In the genomic region with DNA sequence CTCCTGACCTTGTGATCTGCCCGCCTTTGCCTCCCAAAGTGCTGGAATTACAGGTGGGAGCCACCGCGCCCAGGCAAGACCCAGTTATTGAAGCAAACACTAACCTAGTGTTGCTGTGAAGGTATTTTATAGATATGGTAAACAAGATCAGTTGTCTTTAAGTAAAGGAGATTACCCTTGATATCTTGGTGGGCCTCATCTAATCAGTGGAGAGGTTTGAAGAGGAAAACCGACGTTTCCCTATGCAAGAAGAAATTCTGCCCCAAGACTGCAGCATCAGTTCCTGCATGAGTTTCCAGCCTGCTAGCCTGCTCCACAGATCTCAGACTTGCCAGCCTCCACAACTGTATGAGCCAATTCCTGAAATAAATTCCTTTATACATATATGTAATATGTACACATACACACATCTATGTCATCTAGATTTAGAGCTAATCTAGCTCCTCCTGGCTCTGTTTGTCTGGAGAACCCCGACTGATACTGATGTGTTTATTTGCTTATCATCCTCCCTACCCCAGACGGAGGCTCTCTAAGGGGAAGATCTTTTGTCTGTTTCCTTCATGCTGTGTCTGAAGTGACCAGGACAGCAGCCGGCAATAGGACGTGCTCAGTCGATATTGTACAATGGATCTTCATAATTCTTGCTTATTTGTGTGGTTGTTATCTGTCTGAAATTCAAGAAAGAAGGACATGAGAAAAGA, we compare ENCODE assay signal across 13 cellular contexts.
DNase-seq lines count a peak whose midpoint lies in the region; ATAC-seq, FAIRE-seq and TF ChIP-seq lines count a peak whose summit lies in the region.
"Had no signal": no experiment of that assay in that cellular context is flagged by ENCODE, and none has a peak within 500 bp of the region (broad histone marks: within the 10 kb centered on the region; RNA-seq: fewer than 3 reads in every experiment).

No MANE protein-coding gene starts in this region.

- no peaks in the 10 kb centered on the region for H3K9me3 Mint-ChIP-seq in naive thymus-derived CD4-positive, alpha-beta T cell

- peaks cover 0 to 38% (median 0%) of the 10 kb centered on the region in 5 donors for H3K27me3 Mint-ChIP-seq in naive thymus-derived CD4-positive, alpha-beta T cell

- peak overlapping the region; percentile 3; the same call in 1 of the 2 replicates for H2AFZ ChIP-seq in GM12878 (ENCODE audit: control insufficient read depth, low read depth, low read length)
- H2AFZ ChIP-seq: PC-9 had no signal

- RAD21 ChIA-PET in GM12878 (lab: Charles Lee; ENCODE audit: unreplicated experiment) = interaction anchor here (0.5 to 1.3 kb wide), 5 partner anchors 14 to 250 kb away, joined by 3 to 4 read pairs (median 4); no protein-coding TSS in a partner anchor

- no peaks in the 10 kb centered on the region for H3K9me3 ChIP-seq in BLaER1 treated with 17β-estradiol and CSF1 and Interleukin-3, amounts not matched to agents 10 nM and 100 nM (replicated peaks in 1 of 11)
- H3K9me3 ChIP-seq in GM12878 (replicated peaks; ENCODE audit: control insufficient read depth, insufficient read depth, low read length) (no peaks in the 10 kb centered on the region), Peyer's patch (no peaks in the 10 kb centered on the region)
- H3K9me3 ChIP-seq in naive thymus-derived CD4-positive, alpha-beta T cell (ENCODE audit: control insufficient read depth in 2 of 3, low read length in 3 of 3) = no peaks in the 10 kb centered on the region
- H3K9me3 ChIP-seq: thyroid gland had no signal

- peak; percentile 75 for FAIRE-seq in GM12878 (lab: Jason Lieb, UNC)
- FAIRE-seq: small intestine had no signal

- no peaks in the 10 kb centered on the region for H3K79me2 ChIP-seq in GM12878 (ENCODE audit: control insufficient read depth, insufficient read depth, low read length)

- TF ChIP-seq POLR2A in GM12878 (IDR thresholded peaks at IDR 0.05; ENCODE audit: low read depth, low read length) (no peak), Peyer's patch (IDR thresholded peaks at IDR 0.05) (no peak)

- ATAC-seq in GM12878 = no peak
- peak; percentile 40 for ATAC-seq in naive thymus-derived CD4-positive, alpha-beta T cell
- no peak for ATAC-seq in GM21529 (IDR thresholded peaks at IDR 0.05; ENCODE audit: unreplicated experiment)
- ATAC-seq in GM21786 (IDR thresholded peaks at IDR 0.05; ENCODE audit: unreplicated experiment) = no peak

- CTCF ChIA-PET in GM12878 (lab: Yijun Ruan, JAX) = interaction anchor here (0.7 to 2.6 kb wide), 8 partner anchors 10 to 663 kb away, joined by 3 to 12 read pairs (median 5); no protein-coding TSS in a partner anchor
- CTCF ChIA-PET in naive thymus-derived CD4-positive, alpha-beta T cell (lab: Charles Lee) = interaction anchor here (0.6 to 2.4 kb wide), 3 partner anchors 95 to 1054 kb away, joined by 3 to 7 read pairs (median 6); no protein-coding TSS in a partner anchor

- no peaks in the 10 kb centered on the region for H4K20me1 ChIP-seq in BLaER1 treated with 17β-estradiol and CSF1 and Interleukin-3, amounts not matched to agents 10 nM and 100 nM
- H4K20me1 ChIP-seq in GM12878 (ENCODE audit: control insufficient read depth, insufficient read depth) = no peaks in the 10 kb centered on the region; the same call in 1 of the 2 replicates

- POLR2A ChIA-PET in GM12878 (lab: Charles Lee) = interaction anchor here (0.6 kb wide), 1 partner anchor 1053 kb away, joined by 7 read pairs; no protein-coding TSS in a partner anchor
- POLR2A ChIA-PET in naive thymus-derived CD4-positive, alpha-beta T cell (lab: Charles Lee) = interaction anchor here (1.2 to 1.8 kb wide), 2 partner anchors 13 to 154 kb away, joined by 3 to 5 read pairs; no protein-coding TSS in a partner anchor

- peak; percentile 44 for DNase-seq in COR-L47 (lab: John Stamatoyannopoulos, UW)
- no peak for DNase-seq in GM12878 (ENCODE audit: low read depth, low spot score)
- no peak for DNase-seq in naive thymus-derived CD4-positive, alpha-beta T cell
- DNase-seq in Peyer's patch = no peak
- DNase-seq in NCI-H526 (lab: John Stamatoyannopoulos, UW) = no peak
- DNase-seq: cortex of kidney, NCI-H2029, PC-9 had no signal

- in situ Hi-C loops in GM12878 (cut with MboI) = no loop called here

- TF ChIP-seq EP300 in GM12878 (IDR thresholded peaks at IDR 0.05; ENCODE audit: borderline replicate concordance in 1 of 2, control insufficient read depth in 1 of 2, low read depth in 2 of 2, low read length in 2 of 2) = no peak

- peak overlapping the region; percentile 39 to 73 (median 59) for H3K4me2 ChIP-seq in BLaER1 treated with 17β-estradiol and CSF1 and Interleukin-3, amounts not matched to agents 10 nM and 100 nM
- H3K4me2 ChIP-seq in GM12878 (ENCODE audit: control insufficient read depth, insufficient read depth) = peak overlapping the region; percentile 44
- H3K4me2 ChIP-seq: PC-9 had no signal

- H3K4me3 Mint-ChIP-seq in naive thymus-derived CD4-positive, alpha-beta T cell = peak overlapping the region in 9 of 10 donors; percentile 15 to 70 (median 51)

- peaks cover 16 to 22% (median 19%) of the 10 kb centered on the region in 10 experiments for H3K4me1 ChIP-seq in BLaER1 treated with 17β-estradiol and CSF1 and Interleukin-3, amounts not matched to agents 10 nM and 100 nM
- H3K4me1 ChIP-seq in GM12878 (ENCODE audit: control insufficient read depth, insufficient read depth, low read length) = peaks cover 12% of the 10 kb centered on the region
- peaks cover 0 to 15% of the 10 kb centered on the region in 2 donors for H3K4me1 ChIP-seq in naive thymus-derived CD4-positive, alpha-beta T cell (ENCODE audit: control insufficient read depth in 2 of 2, insufficient read depth in 2 of 2, low read length in 2 of 2)
- peaks cover 0 to 33% (median 4%) of the 10 kb centered on the region in 4 donors for H3K4me1 ChIP-seq in Peyer's patch
- H3K4me1 ChIP-seq: thyroid gland had no signal

- TF ChIP-seq CTCF in GM12878 (IDR thresholded peaks at IDR 0.05 in 2 of 3, conservative IDR thresholded peaks at IDR 0.05 in 1 of 3; ENCODE audit: control insufficient read depth in 2 of 3, extremely low read depth in 1 of 3, insufficient read depth in 1 of 3, low read depth in 3 of 3, low read length in 3 of 3) (no peak), Peyer's patch (IDR thresholded peaks at IDR 0.05) (no peak)

- H3K9ac ChIP-seq in BLaER1 treated with 17β-estradiol and CSF1 and Interleukin-3, amounts not matched to agents 10 nM and 100 nM = peak overlapping the region in 4 of 11 experiments; percentile 29 to 47 (median 31); a peak in 6 of 22 replicates
- no peak overlapping the region for H3K9ac ChIP-seq in GM12878 (ENCODE audit: control insufficient read depth, insufficient read depth, low read length)

- no peaks in the 10 kb centered on the region for H3K36me3 ChIP-seq in BLaER1 treated with 17β-estradiol and CSF1 and Interleukin-3, amounts not matched to agents 10 nM and 100 nM
- H3K36me3 ChIP-seq in GM12878 (ENCODE audit: control insufficient read depth in 2 of 2, insufficient read depth in 2 of 2, low read length in 1 of 2) (no peaks in the 10 kb centered on the region), Peyer's patch (no peaks in the 10 kb centered on the region)
- H3K36me3 ChIP-seq in naive thymus-derived CD4-positive, alpha-beta T cell (ENCODE audit: control insufficient read depth in 2 of 3, insufficient read depth in 3 of 3, low read length in 3 of 3) = no peaks in the 10 kb centered on the region
- H3K36me3 ChIP-seq: thyroid gland had no signal

- H3K27ac ChIP-seq in BLaER1 treated with 17β-estradiol and CSF1 and Interleukin-3, amounts not matched to agents 10 nM and 100 nM = peak overlapping the region in 5 of 11 experiments; percentile 23 to 56 (median 51); a peak in 7 of 22 replicates
- H3K27ac ChIP-seq in GM12878 (ENCODE audit: control insufficient read depth, insufficient read depth) (no peak overlapping the region), Peyer's patch (no peak overlapping the region)
- H3K27ac ChIP-seq in naive thymus-derived CD4-positive, alpha-beta T cell (ENCODE audit: low read depth, low read length) = peak overlapping the region; percentile 46
- H3K27ac ChIP-seq: PC-9, thyroid gland had no signal

- 53% methylated on average over 10 of the region's 10 CpGs for WGBS in GM12878 (ENCODE audit: insufficient coverage, insufficient replicate concordance, low lambda C conversion rate, missing lambda C conversion rate)

- SMC1A ChIA-PET in GM12878 (lab: Charles Lee; ENCODE audit: uncharacterized antibody, unreplicated experiment) = interaction anchor here (0.9 to 1.7 kb wide), 6 partner anchors 10 to 250 kb away, joined by 3 to 5 read pairs (median 4); no protein-coding TSS in a partner anchor

- peak overlapping the region in 8 of 9 donors; percentile 28 to 90 (median 72) for H3K27ac Mint-ChIP-seq in naive thymus-derived CD4-positive, alpha-beta T cell

- TF ChIP-seq RAD21 in GM12878 (IDR thresholded peaks at IDR 0.05; ENCODE audit: insufficient read depth, low read depth, low read length) = no peak

- peaks cover 0 to 2% (median 0%) of the 10 kb centered on the region in 5 donors for H3K36me3 Mint-ChIP-seq in naive thymus-derived CD4-positive, alpha-beta T cell

- intact Hi-C loops in GM12878 (cut with micrococcal nuclease; ENCODE audit: unreplicated experiment) = no loop called here
- intact Hi-C loops in naive thymus-derived CD4-positive, alpha-beta T cell (cut with micrococcal nuclease) = no loop called here

- H3K4me1 Mint-ChIP-seq in naive thymus-derived CD4-positive, alpha-beta T cell = peaks cover 13 to 22% (median 16%) of the 10 kb centered on the region in 7 donors

- no peaks in the 10 kb centered on the region for H3K27me3 ChIP-seq in BLaER1 treated with 17β-estradiol and CSF1 and Interleukin-3, amounts not matched to agents 10 nM and 100 nM
- H3K27me3 ChIP-seq in GM12878 (replicated peaks in 1 of 2; ENCODE audit: control insufficient read depth in 2 of 2, insufficient read depth in 2 of 2, low read length in 1 of 2) (no peaks in the 10 kb centered on the region; a peak in 1 of 4 replicates), Peyer's patch (no peaks in the 10 kb centered on the region)
- no peaks in the 10 kb centered on the region for H3K27me3 ChIP-seq in naive thymus-derived CD4-positive, alpha-beta T cell (ENCODE audit: control insufficient read depth in 2 of 2, insufficient read depth in 2 of 2, low read length in 2 of 2)
- H3K27me3 ChIP-seq: thyroid gland had no signal

- no TSS peak for BruUV-seq in GM12878 (replicated peaks; lab: Mats Ljungman, UMichigan)

- no peak overlapping the region for H3K4me3 ChIP-seq in BLaER1 treated with 17β-estradiol and CSF1 and Interleukin-3, amounts not matched to agents 10 nM and 100 nM
- no peak overlapping the region for H3K4me3 ChIP-seq in GM12878
- H3K4me3 ChIP-seq in naive thymus-derived CD4-positive, alpha-beta T cell (ENCODE audit: low read length) = no peak overlapping the region
- no peak overlapping the region for H3K4me3 ChIP-seq in Peyer's patch
- H3K4me3 ChIP-seq: PC-9, thyroid gland had no signal

TF ChIP-seq in GM12878, 131 proteins besides CTCF, POLR2A, EP300 and RAD21 (continues in another document):
- no peak for TF ChIP-seq ZNF384 (IDR thresholded peaks at IDR 0.05; ENCODE audit: borderline replicate concordance, low read depth, low read length)
- TF ChIP-seq MTA2 (IDR thresholded peaks at IDR 0.05; ENCODE audit: low read depth) = no peak
- TF ChIP-seq TCF7 (IDR thresholded peaks at IDR 0.05; ENCODE audit: borderline replicate concordance) = no peak
- TF ChIP-seq PAX8 (IDR thresholded peaks at IDR 0.05) = no peak
- no peak for TF ChIP-seq SUZ12 (IDR thresholded peaks at IDR 0.05; ENCODE audit: unreplicated experiment)
- no peak for TF ChIP-seq SMAD1 (IDR thresholded peaks at IDR 0.05; ENCODE audit: low read depth, partially characterized antibody)
